ENCODE assay signal across 9 cellular contexts in genomic region chr20:57047281-57048026, GRCh38.
DNase-seq lines count a peak whose midpoint lies in the region; ATAC-seq and TF ChIP-seq lines count a peak whose summit lies in the region.
"Had no signal": no experiment of that assay in that cellular context is flagged by ENCODE, and none has a peak within 500 bp of the region (broad histone marks: within the 10 kb centered on the region; RNA-seq: fewer than 3 reads in every experiment).

No MANE protein-coding gene starts in this region.

- H3K27ac ChIP-seq in C4-2B (peak overlapping the region; percentile 0; the same call in 1 of the 2 replicates), WERI-Rb-1 (no peak overlapping the region)
- H3K27ac ChIP-seq: cardiac muscle cell had no signal

- no peaks in the 10 kb centered on the region for H3K9me3 ChIP-seq in WERI-Rb-1 (ENCODE audit: severe bottlenecking)
- H3K9me3 ChIP-seq in mucosa of descending colon, result no peaks in the 10 kb centered on the region

- TF ChIP-seq CTCF in C4-2B (conservative IDR thresholded peaks at IDR 0.05), result peak; percentile 8; the same call in 1 of the 2 replicates
- TF ChIP-seq CTCF in WERI-Rb-1 (IDR thresholded peaks at IDR 0.05; ENCODE audit: low read depth, low read length), result 0 out of 2 replicates have a peak, but pooled peaks have one; percentile 12
- no peak for TF ChIP-seq CTCF in mucosa of descending colon (IDR thresholded peaks at IDR 0.05)

- DNase-seq in HuH-7.5 (ENCODE audit: low spot score) (peak; percentile 64), WERI-Rb-1 (peak; percentile 7), mucosa of descending colon (peak in 2 of 3 donors; percentile 3 to 39), activated gamma-delta T cell (lab: John Stamatoyannopoulos, UW) (no peak), globus pallidus (ENCODE audit: low spot score) (no peak), NCI-H128 (lab: John Stamatoyannopoulos, UW; ENCODE audit: unreplicated experiment) (no peak), inferior parietal cortex (ENCODE audit: extremely low spot score) (no peak)

- ATAC-seq in mucosa of descending colon, result peak; percentile 24

- H3K4me3 ChIP-seq in WERI-Rb-1 (ENCODE audit: low read depth, low read length) (no peak overlapping the region), mucosa of descending colon (no peak overlapping the region)
- H3K4me3 ChIP-seq: cardiac muscle cell had no signal

- H3K27me3 ChIP-seq in WERI-Rb-1 (ENCODE audit: insufficient read depth, low read depth, severe bottlenecking), result peaks cover 83% of the 10 kb centered on the region
- H3K27me3 ChIP-seq: cardiac muscle cell had no signal

- H3K4me1 ChIP-seq in mucosa of descending colon (ENCODE audit: low read depth), result no peaks in the 10 kb centered on the region

- intact Hi-C loops in mucosa of descending colon (cut with DNase I, micrococcal nuclease), result no loop called here

- H3K36me3 ChIP-seq in WERI-Rb-1 (no peaks in the 10 kb centered on the region), mucosa of descending colon (ENCODE audit: low read depth) (no peaks in the 10 kb centered on the region)
- H3K36me3 ChIP-seq: cardiac muscle cell had no signal

Comparison
In these comparisons a context has a peak if more than half of its experiments do, and no peak if none do; other contexts are left out.
1. DNase-seq: peak in HuH-7.5 (single experiment), WERI-Rb-1 (single experiment) and mucosa of descending colon (2 of 3); none in activated gamma-delta T cell (single experiment), globus pallidus (single experiment), NCI-H128 (single experiment) and inferior parietal cortex (single experiment).